Comparison of ENCODE assay signal across 20 cellular contexts in genomic region chr18:56374005-56374655, GRCh38.
A peak's percentile ranks its signal among the peaks of the same experiment; 100 is the strongest.
DNase-seq lines count a peak whose midpoint lies in the region; ATAC-seq and TF ChIP-seq lines count a peak whose summit lies in the region.
"Had no signal": no experiment of that assay in that cellular context is flagged by ENCODE, and none has a peak within 500 bp of the region (broad histone marks: within the 10 kb centered on the region; RNA-seq: fewer than 3 reads in every experiment).

No MANE protein-coding gene starts in this region.

- no peak overlapping the region for H3K4me3 ChIP-seq in GM23338
- H3K4me3 ChIP-seq in osteoblast (ENCODE audit: insufficient read depth, low read length), result no peak overlapping the region
- H3K4me3 ChIP-seq: lower lobe of right lung, SJCRH30, tibial nerve had no signal

- H3K9me3 Mint-ChIP-seq in GM23338, result no peaks in the 10 kb centered on the region
- H3K9me3 Mint-ChIP-seq in activated CD4-positive, alpha-beta T cell treated with anti-CD3 and anti-CD28 coated beads, Interleukin-2, amount 10 ng/mL, durations not matched to agents 24 days and 14 days, result no peaks in the 10 kb centered on the region
- H3K9me3 Mint-ChIP-seq in Calu3 (ENCODE audit: low read depth, unreplicated experiment), result no peaks in the 10 kb centered on the region
- H3K9me3 Mint-ChIP-seq: natural killer cell; stimulated activated memory B cell treated with anti-CD40 and anti-IgM and Interleukin-4, amounts not matched to agents 10 μg/mL and 1 μg/mL and 100 μg/mL, for 72 hours had no signal

- peak overlapping the region; percentile 56; the same call in 1 of the 2 replicates for H2AFZ ChIP-seq in GM23338
- H2AFZ ChIP-seq in osteoblast (ENCODE audit: low read length), result peak overlapping the region; percentile 79

- H3K79me2 ChIP-seq in GM23338 (replicated peaks; ENCODE audit: insufficient read depth) (no peaks in the 10 kb centered on the region), osteoblast (ENCODE audit: insufficient read depth, low read length) (no peaks in the 10 kb centered on the region)

- no peaks in the 10 kb centered on the region for H3K27me3 Mint-ChIP-seq in GM23338 (ENCODE audit: insufficient read depth, low read depth, poor library complexity)
- H3K27me3 Mint-ChIP-seq in activated CD4-positive, alpha-beta T cell treated with anti-CD3 and anti-CD28 coated beads, Interleukin-2, amount 10 ng/mL, durations not matched to agents 24 days and 14 days, result peaks cover 2% of the 10 kb centered on the region
- no peaks in the 10 kb centered on the region for H3K27me3 Mint-ChIP-seq in Calu3 (ENCODE audit: unreplicated experiment)
- H3K27me3 Mint-ChIP-seq: activated CD8-positive, alpha-beta memory T cell treated with anti-CD3 and anti-CD28 coated beads, Interleukin-2, amount 10 ng/mL, durations not matched to agents 7 days and 5 days had no signal

- CTCF ChIA-PET in Calu3 (lab: Charles Lee), result no interaction called here

- intact Hi-C loops in activated CD4-positive, alpha-beta T cell treated with anti-CD3 and anti-CD28 coated beads, Interleukin-2, amount 10 ng/mL, durations not matched to agents 24 days and 14 days (cut with micrococcal nuclease), result no loop called here
- intact Hi-C loops in Calu3 (cut with micrococcal nuclease; ENCODE audit: unreplicated experiment), result no loop called here

- TF ChIP-seq CTCF in GM23338 (conservative IDR thresholded peaks at IDR 0.05; ENCODE audit: low read depth in 2 of 2), result no peak
- no peak for TF ChIP-seq CTCF in osteoblast (IDR thresholded peaks at IDR 0.05; ENCODE audit: extremely low read depth, low read depth, low read length)
- TF ChIP-seq CTCF in Calu3 (IDR thresholded peaks at IDR 0.05; ENCODE audit: unreplicated experiment), result no peak

- no peaks in the 10 kb centered on the region for H3K9me3 ChIP-seq in osteoblast (ENCODE audit: low read depth, low read length)
- H3K9me3 ChIP-seq: BE2C, lower lobe of right lung, SJCRH30, tibial nerve had no signal

- no peaks in the 10 kb centered on the region for H4K20me1 ChIP-seq in GM23338 (replicated peaks; ENCODE audit: insufficient read depth)
- H4K20me1 ChIP-seq in osteoblast (ENCODE audit: insufficient read depth, low read length), result no peaks in the 10 kb centered on the region

- H3K36me3 Mint-ChIP-seq in GM23338 (ENCODE audit: low read depth) (no peaks in the 10 kb centered on the region), Calu3 (ENCODE audit: insufficient read depth, unreplicated experiment) (no peaks in the 10 kb centered on the region)
- H3K36me3 Mint-ChIP-seq in activated CD4-positive, alpha-beta T cell treated with anti-CD3 and anti-CD28 coated beads, Interleukin-2, amount 10 ng/mL, durations not matched to agents 24 days and 14 days (ENCODE audit: low read depth), result no peaks in the 10 kb centered on the region
- H3K36me3 Mint-ChIP-seq: activated CD8-positive, alpha-beta memory T cell treated with anti-CD3 and anti-CD28 coated beads, Interleukin-2, amount 10 ng/mL, durations not matched to agents 7 days and 5 days; natural killer cell; stimulated activated memory B cell treated with anti-CD40 and anti-IgM and Interleukin-4, amounts not matched to agents 10 μg/mL and 1 μg/mL and 100 μg/mL, for 72 hours had no signal

- no TSS peak for BruUV-seq in Calu3 (replicated peaks; lab: Mats Ljungman, UMichigan)

- H3F3A ChIP-seq in GM23338 (replicated peaks; ENCODE audit: low read depth), result no peaks in the 10 kb centered on the region

- H3K4me3 Mint-ChIP-seq in GM23338 (no peak overlapping the region), Calu3 (ENCODE audit: low read depth, unreplicated experiment) (no peak overlapping the region)
- H3K4me3 Mint-ChIP-seq in activated CD4-positive, alpha-beta T cell treated with anti-CD3 and anti-CD28 coated beads, Interleukin-2, amount 10 ng/mL, durations not matched to agents 24 days and 14 days, result no peak overlapping the region
- H3K4me3 Mint-ChIP-seq: activated CD8-positive, alpha-beta memory T cell treated with anti-CD3 and anti-CD28 coated beads, Interleukin-2, amount 10 ng/mL, durations not matched to agents 7 days and 5 days; natural killer cell; stimulated activated memory B cell treated with anti-CD40 and anti-IgM and Interleukin-4, amounts not matched to agents 10 μg/mL and 1 μg/mL and 100 μg/mL, for 72 hours had no signal

- H3K9me2 ChIP-seq in GM23338 (ENCODE audit: insufficient read depth), result no peaks in the 10 kb centered on the region

- ATAC-seq in GM23338 (no peak), HG03432 (IDR thresholded peaks at IDR 0.05; ENCODE audit: unreplicated experiment) (no peak)
- ATAC-seq: activated CD8-positive, alpha-beta memory T cell treated with anti-CD3 and anti-CD28 coated beads, Interleukin-2, amount 10 ng/mL, durations not matched to agents 7 days and 5 days; lower lobe of right lung; natural killer cell; stimulated activated memory B cell treated with anti-CD40 and anti-IgM and Interleukin-4, amounts not matched to agents 10 μg/mL and 1 μg/mL and 100 μg/mL, for 72 hours had no signal

- H3K36me3 ChIP-seq in GM23338 (ENCODE audit: insufficient read depth), result no peaks in the 10 kb centered on the region
- H3K36me3 ChIP-seq in osteoblast (ENCODE audit: insufficient read depth, low read length), result no peaks in the 10 kb centered on the region
- H3K36me3 ChIP-seq: BE2C, lower lobe of right lung, SJCRH30, tibial nerve had no signal

- DNase-seq in GM23338 (ENCODE audit: low spot score) (no peak), OCI-M1 (lab: John Stamatoyannopoulos, UW) (peak; percentile 38), epithelial cell of prostate (ENCODE audit: low read depth, low spot score) (no peak), osteoblast (ENCODE audit: insufficient read length, low spot score, missing footprints) (no peak), mesenteric fat pad (ENCODE audit: low spot score) (no peak), Calu3 (no peak)
- DNase-seq in activated CD4-positive, alpha-beta T cell treated with anti-CD3 and anti-CD28 coated beads, Interleukin-2, amount 10 ng/mL, durations not matched to agents 24 days and 14 days, result no peak
- DNase-seq: activated CD4-positive, CD25-positive, alpha-beta regulatory T cell; activated CD8-positive, alpha-beta memory T cell treated with anti-CD3 and anti-CD28 coated beads, Interleukin-2, amount 10 ng/mL, durations not matched to agents 7 days and 5 days; BE2C; cerebellar nuclear complex; lower lobe of right lung; natural killer cell; NCI-H1436; NCI-H2227 treated with DMSO at 0.1 percent for 48 hours; SJCRH30; stimulated activated CD4-positive, alpha-beta T cell treated with anti-CD3 and anti-CD28 coated beads, Interleukin-12 subunit alpha, Interleukin-12 subunit beta, amount 100 ng/mL, for 4 hours had no signal

- H3K4me2 ChIP-seq in GM23338 (no peak overlapping the region), osteoblast (ENCODE audit: insufficient read depth, low read length) (peak overlapping the region; percentile 59)

- H3K27ac ChIP-seq in GM23338 (ENCODE audit: low read depth) (no peak overlapping the region), epithelial cell of prostate (peak overlapping the region; percentile 14), osteoblast (ENCODE audit: low read depth, low read length) (no peak overlapping the region)
- H3K27ac ChIP-seq: lower lobe of right lung, SJCRH30, tibial nerve had no signal

- H3K4me1 Mint-ChIP-seq in GM23338 (peaks cover 3% of the 10 kb centered on the region; the same call in 2 of the 3 replicates), Calu3 (ENCODE audit: low read depth, unreplicated experiment) (peaks cover 6% of the 10 kb centered on the region)
- H3K4me1 Mint-ChIP-seq in activated CD4-positive, alpha-beta T cell treated with anti-CD3 and anti-CD28 coated beads, Interleukin-2, amount 10 ng/mL, durations not matched to agents 24 days and 14 days, result no peaks in the 10 kb centered on the region
- H3K4me1 Mint-ChIP-seq: activated CD8-positive, alpha-beta memory T cell treated with anti-CD3 and anti-CD28 coated beads, Interleukin-2, amount 10 ng/mL, durations not matched to agents 7 days and 5 days had no signal

- H3K27ac Mint-ChIP-seq in GM23338 (no peak overlapping the region), Calu3 (ENCODE audit: unreplicated experiment) (no peak overlapping the region)
- H3K27ac Mint-ChIP-seq in activated CD4-positive, alpha-beta T cell treated with anti-CD3 and anti-CD28 coated beads, Interleukin-2, amount 10 ng/mL, durations not matched to agents 24 days and 14 days, result no peak overlapping the region
- H3K27ac Mint-ChIP-seq: activated CD8-positive, alpha-beta memory T cell treated with anti-CD3 and anti-CD28 coated beads, Interleukin-2, amount 10 ng/mL, durations not matched to agents 7 days and 5 days; natural killer cell; stimulated activated memory B cell treated with anti-CD40 and anti-IgM and Interleukin-4, amounts not matched to agents 10 μg/mL and 1 μg/mL and 100 μg/mL, for 72 hours had no signal

- H3K27me3 ChIP-seq in GM23338 (ENCODE audit: insufficient read depth) (no peaks in the 10 kb centered on the region), osteoblast (ENCODE audit: insufficient read depth, low read length) (no peaks in the 10 kb centered on the region)
- H3K27me3 ChIP-seq: BE2C, SJCRH30, tibial nerve had no signal

- H3K4me1 ChIP-seq in GM23338 (ENCODE audit: insufficient read depth) (0 out of 2 replicates have a peak, but pooled peaks cover 3% of the 10 kb centered on the region), osteoblast (ENCODE audit: insufficient read depth, low read length) (peaks cover 10% of the 10 kb centered on the region)
- H3K4me1 ChIP-seq: BE2C, lower lobe of right lung, SJCRH30 had no signal

TF ChIP-seq in GM23338, 12 proteins besides CTCF, POLR2A, EP300 and RAD21 (continues in another document):
- TF ChIP-seq CREB1 (CRISPR knock-in tag; IDR thresholded peaks at IDR 0.05; ENCODE audit: low read depth) (no peak), ZNF114 (CRISPR knock-in tag; IDR thresholded peaks at IDR 0.05) (no peak), STAT1 (IDR thresholded peaks at IDR 0.05; ENCODE audit: unreplicated experiment) (no peak)
